25 cellular contexts compared by ENCODE assay signal in the genomic region with DNA sequence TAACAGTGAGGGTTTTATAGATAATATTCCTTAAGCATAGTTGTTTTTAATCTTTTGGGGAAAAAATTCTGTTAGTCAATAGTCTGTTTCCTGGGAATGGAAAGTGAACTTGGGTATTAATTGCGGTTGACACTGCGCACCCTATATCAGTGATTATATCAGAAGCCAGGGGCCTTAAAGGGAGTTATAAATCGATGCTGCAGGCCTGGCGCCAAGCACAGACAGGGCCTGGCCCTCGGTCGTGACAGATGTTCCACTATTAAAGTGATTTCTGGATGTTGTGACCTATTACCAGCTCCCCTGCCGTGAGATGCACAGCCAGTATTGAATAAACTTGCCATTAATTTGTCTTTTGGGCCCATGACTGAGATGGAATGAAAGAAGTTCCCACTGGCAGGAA. TPM values are rescaled to one million over a fixed set of nuclear protein-coding genes. Genes with fewer than 3 reads are reported as not detected.
"Had no signal": no experiment of that assay in that cellular context is flagged by ENCODE, and none has a peak within 500 bp of the region (broad histone marks: within the 10 kb centered on the region; RNA-seq: fewer than 3 reads in every experiment).

No MANE protein-coding gene starts in this region.

- H3K36me3 ChIP-seq: adrenal gland, ascending aorta, stomach, suprapubic skin, tibial nerve had no signal

- H3K4me1 ChIP-seq: adrenal gland, ascending aorta had no signal

- ATAC-seq: activated CD8-positive, alpha-beta T cell treated with anti-CD3 and anti-CD28 coated beads, Interleukin-2, amount 10 ng/mL, durations not matched to agents 7 days and 5 days; effector memory CD8-positive, alpha-beta T cell; esophagus mucosa; left ventricle myocardium superior; sciatic nerve; stimulated activated effector memory CD8-positive, alpha-beta T cell treated with anti-CD3 and anti-CD28 coated beads, Interleukin-12 subunit alpha, Interleukin-12 subunit beta, amount 100 ng/mL, for 72 hours had no signal

- H3K36me3 Mint-ChIP-seq: activated naive CD4-positive, alpha-beta T cell treated with anti-CD3 and anti-CD28 coated beads, Interleukin-2, amount 50 U/mL, for 24 hours; stimulated activated effector memory CD8-positive, alpha-beta T cell treated with anti-CD3 and anti-CD28 coated beads, Interleukin-12 subunit alpha, Interleukin-12 subunit beta, amount 100 ng/mL, for 72 hours had no signal

- H3K4me3 ChIP-seq: adrenal gland, ascending aorta, hepatocyte, stomach, suprapubic skin, tibial nerve had no signal

- H3K4me1 Mint-ChIP-seq: activated naive CD4-positive, alpha-beta T cell treated with anti-CD3 and anti-CD28 coated beads, Interleukin-2, amount 50 U/mL, for 24 hours; central memory CD8-positive, alpha-beta T cell; stimulated activated effector memory CD8-positive, alpha-beta T cell treated with anti-CD3 and anti-CD28 coated beads, Interleukin-12 subunit alpha, Interleukin-12 subunit beta, amount 100 ng/mL, for 72 hours had no signal

- H3K4me3 Mint-ChIP-seq: activated CD8-positive, alpha-beta T cell treated with anti-CD3 and anti-CD28 coated beads, Interleukin-2, amount 10 ng/mL, durations not matched to agents 7 days and 5 days; activated naive CD4-positive, alpha-beta T cell treated with anti-CD3 and anti-CD28 coated beads, Interleukin-2, amount 50 U/mL, for 24 hours; activated T-helper 1 cell treated with anti-CD3 and anti-CD28 coated beads, Interleukin-12 subunit alpha, Interleukin-12 subunit beta, Interleukin-2, Interleukin-4 antibody, amounts not matched to agents 30 ng/mL and 10 ng/mL and 1 ng/mL, durations not matched to agents 14 hours and 24 hours and 36 hours; central memory CD8-positive, alpha-beta T cell; effector memory CD8-positive, alpha-beta T cell; nephron; stimulated activated effector memory CD8-positive, alpha-beta T cell treated with anti-CD3 and anti-CD28 coated beads, Interleukin-12 subunit alpha, Interleukin-12 subunit beta, amount 100 ng/mL, for 72 hours had no signal

- H3K9me3 ChIP-seq: adrenal gland, ascending aorta, stomach, suprapubic skin, tibial nerve had no signal

- H3K27ac Mint-ChIP-seq: activated CD8-positive, alpha-beta T cell treated with anti-CD3 and anti-CD28 coated beads, Interleukin-2, amount 10 ng/mL, durations not matched to agents 7 days and 5 days; activated naive CD4-positive, alpha-beta T cell treated with anti-CD3 and anti-CD28 coated beads, Interleukin-2, amount 50 U/mL, for 24 hours; activated T-helper 1 cell treated with anti-CD3 and anti-CD28 coated beads, Interleukin-12 subunit alpha, Interleukin-12 subunit beta, Interleukin-2, Interleukin-4 antibody, amounts not matched to agents 30 ng/mL and 10 ng/mL and 1 ng/mL, durations not matched to agents 14 hours and 24 hours and 36 hours; effector memory CD8-positive, alpha-beta T cell; nephron; stimulated activated effector memory CD8-positive, alpha-beta T cell treated with anti-CD3 and anti-CD28 coated beads, Interleukin-12 subunit alpha, Interleukin-12 subunit beta, amount 100 ng/mL, for 72 hours had no signal

- H3K27me3 ChIP-seq: adrenal gland, ascending aorta, hepatocyte, stomach, suprapubic skin, tibial nerve had no signal

- H3K79me2 ChIP-seq: hepatocyte had no signal

- H3K4me2 ChIP-seq: hepatocyte had no signal

- H3K27me3 Mint-ChIP-seq: activated naive CD4-positive, alpha-beta T cell treated with anti-CD3 and anti-CD28 coated beads, Interleukin-2, amount 50 U/mL, for 24 hours; central memory CD8-positive, alpha-beta T cell; effector memory CD8-positive, alpha-beta T cell had no signal

- H3K27ac ChIP-seq: adrenal gland, ascending aorta, hepatocyte, stomach, suprapubic skin had no signal

- DNase-seq: activated CD4-positive, alpha-beta T cell treated with anti-CD3 and anti-CD28 coated beads for 1 hour; activated CD4-positive, alpha-beta T cell treated with anti-CD3 and anti-CD28 coated beads, Interleukin-2, amount 50 U/mL, for 1 hour; activated CD8-positive, alpha-beta T cell treated with anti-CD3 and anti-CD28 coated beads, Interleukin-2, amount 10 ng/mL, durations not matched to agents 7 days and 5 days; activated gamma-delta T cell treated with Interleukin-2 at 50 U/mL for 16 hours; adrenal gland; effector memory CD8-positive, alpha-beta T cell; glutamatergic neuron; left ventricle myocardium superior; occipital lobe; posterior cingulate gyrus; small intestine; stimulated activated CD4-positive, alpha-beta T cell treated with anti-CD3 and anti-CD28 coated beads, Interleukin-2, amount 100 ng/mL, for 24 hours; stomach; T-helper 9 cell had no signal

- H2AFZ ChIP-seq: hepatocyte had no signal

- H3K9me3 Mint-ChIP-seq: activated naive CD4-positive, alpha-beta T cell treated with anti-CD3 and anti-CD28 coated beads, Interleukin-2, amount 50 U/mL, for 24 hours; activated T-helper 1 cell treated with anti-CD3 and anti-CD28 coated beads, Interleukin-12 subunit alpha, Interleukin-12 subunit beta, Interleukin-2, Interleukin-4 antibody, amounts not matched to agents 30 ng/mL and 10 ng/mL and 1 ng/mL, durations not matched to agents 14 hours and 24 hours and 36 hours; stimulated activated effector memory CD8-positive, alpha-beta T cell treated with anti-CD3 and anti-CD28 coated beads, Interleukin-12 subunit alpha, Interleukin-12 subunit beta, amount 100 ng/mL, for 72 hours had no signal

RNA-seq across cellular contexts. Expression of a gene that starts 45.0 kb away (rescaled TPM):
- total RNA-seq: activated CD8-positive, alpha-beta T cell treated with anti-CD3 and anti-CD28 coated beads, Interleukin-2, amount 10 ng/mL, durations not matched to agents 7 days and 5 days; activated T-helper 1 cell treated with anti-CD3 and anti-CD28 coated beads, Interleukin-12 subunit alpha, Interleukin-12 subunit beta, Interleukin-2, Interleukin-4 antibody, amounts not matched to agents 30 ng/mL and 10 ng/mL and 1 ng/mL, durations not matched to agents 14 hours and 24 hours and 36 hours had no signal
